Comparison of ENCODE assay signal across 8 cellular contexts in the genomic region with DNA sequence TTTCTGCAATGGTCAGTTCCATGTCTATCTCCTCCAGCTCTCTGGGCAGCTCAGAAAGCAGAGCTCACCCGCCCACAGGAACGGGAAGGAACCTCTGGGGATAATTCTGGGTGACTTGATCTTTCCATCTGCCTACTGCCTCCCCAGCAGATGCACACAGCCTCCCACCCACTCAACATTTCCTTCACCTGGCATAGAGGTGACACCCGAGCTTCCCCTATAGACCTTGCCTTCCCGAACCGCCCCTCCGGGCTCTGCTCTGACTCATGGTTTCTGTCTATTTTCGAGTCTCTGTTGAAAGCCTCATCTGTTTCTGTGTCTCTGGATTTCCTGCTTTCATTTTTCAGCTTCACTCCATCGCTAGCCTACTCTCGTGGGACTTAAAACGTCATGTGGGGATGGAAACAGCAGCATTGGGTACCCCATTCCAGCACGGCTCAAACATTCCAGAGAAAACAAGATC.
DNase-seq lines count a peak whose midpoint lies in the region; ATAC-seq lines count a peak whose summit lies in the region.

No MANE protein-coding gene starts in this region.

- peak overlapping the region; percentile 48; the same call in 1 of the 2 replicates for H3K9ac ChIP-seq in iPS-20b (ENCODE audit: low read depth, low read length)

- DNase-seq in ELF-1 (ENCODE audit: low read depth, low spot score) (peak; percentile 37), NCI-H2171 treated with DMSO at 0.1 percent for 48 hours (lab: John Stamatoyannopoulos, UW) (peak; percentile 79), globus pallidus (ENCODE audit: low spot score) (no peak), 8988T (no peak)
- peak; percentile 86 for DNase-seq in activated naive CD4-positive, alpha-beta T cell treated with Interleukin-2 at 50 U/mL for 16 hours
- peak; percentile 65 to 73 for DNase-seq in stimulated activated CD8-positive, alpha-beta memory T cell treated with anti-CD3 and anti-CD28 coated beads, Interleukin-2, amount 100 ng/mL, for 48 hours (ENCODE audit: low read depth in 2 of 2)

- ATAC-seq in GM21723 (IDR thresholded peaks at IDR 0.05; ENCODE audit: unreplicated experiment) = peak; percentile 79

- H3K36me3 ChIP-seq in iPS-20b (ENCODE audit: insufficient read depth, low read depth, low read length) = peaks cover 19% of the 10 kb centered on the region

- H3K27ac ChIP-seq in iPS-20b (ENCODE audit: low read length) = no peak overlapping the region

- no peak overlapping the region for H3K4me3 ChIP-seq in iPS-20b (ENCODE audit: low read length)

- H3K4me1 ChIP-seq in iPS-20b (ENCODE audit: insufficient read depth, low read length) = peaks cover 7% of the 10 kb centered on the region

- no peaks in the 10 kb centered on the region for H3K9me3 ChIP-seq in iPS-20b (ENCODE audit: insufficient read depth, low read depth, low read length)

- no peaks in the 10 kb centered on the region for H3K27me3 ChIP-seq in iPS-20b (ENCODE audit: insufficient read depth, low read length)

Comparison
In these comparisons a context has a peak if more than half of its experiments do, and no peak if none do; other contexts are left out.
1. DNase-seq: peak in ELF-1 (single experiment), NCI-H2171 treated with DMSO at 0.1 percent for 48 hours (single experiment), activated naive CD4-positive, alpha-beta T cell treated with Interleukin-2 at 50 U/mL for 16 hours (single experiment) and stimulated activated CD8-positive, alpha-beta memory T cell treated with anti-CD3 and anti-CD28 coated beads, Interleukin-2, amount 100 ng/mL, for 48 hours (2 of 2); none in globus pallidus (single experiment) and 8988T (single experiment).